In the genomic region with DNA sequence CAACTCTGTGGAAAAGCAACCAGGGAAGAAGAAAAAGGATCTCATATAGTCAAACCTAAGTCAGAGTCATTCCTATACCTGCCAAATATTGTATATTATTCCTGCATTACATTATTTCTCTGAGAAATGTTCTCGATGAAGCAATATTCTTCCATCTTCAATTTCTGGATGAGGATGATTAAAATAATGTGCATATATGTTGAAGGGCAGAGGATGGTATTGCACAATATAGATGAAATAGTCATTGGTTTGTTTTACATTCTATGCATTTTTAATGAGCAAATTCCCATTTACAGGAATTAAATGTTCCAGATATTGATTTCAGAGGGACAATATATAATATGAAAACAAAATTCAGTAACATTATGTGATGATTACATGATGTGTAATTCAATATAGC, we compare ENCODE assay signal across 38 cellular contexts.
"Had no signal": no experiment of that assay in that cellular context is flagged by ENCODE, and none has a peak within 500 bp of the region (broad histone marks: within the 10 kb centered on the region; RNA-seq: fewer than 3 reads in every experiment).

No MANE protein-coding gene starts in this region.

- H3K9me3 Mint-ChIP-seq: activated B cell treated with CpG ODN at 0.5 μM for 24 hours; activated CD4-positive, alpha-beta memory T cell treated with anti-CD3 and anti-CD28 coated beads, Interleukin-2, amount 10 ng/mL, durations not matched to agents 7 days and 5 days; activated CD4-positive, alpha-beta T cell treated with anti-CD3 and anti-CD28 coated beads, Interleukin-2, amount 10 ng/mL, durations not matched to agents 7 days and 5 days; activated naive CD4-positive, alpha-beta T cell treated with anti-CD3 and anti-CD28 coated beads, Interleukin-2, amount 10 ng/mL, durations not matched to agents 7 days and 5 days; activated naive CD4-positive, alpha-beta T cell treated with anti-CD3 and anti-CD28 coated beads, Interleukin-2, amount 50 U/mL, for 24 hours; activated naive CD8-positive, alpha-beta T cell treated with anti-CD3 and anti-CD28 coated beads, Interleukin-2, amount 10 ng/mL, durations not matched to agents 7 days and 5 days; activated naive CD8-positive, alpha-beta T cell treated with anti-CD3 and anti-CD28 coated beads, Interleukin-2, amount 50 U/mL, for 24 hours; activated T-cell treated with anti-CD3 and anti-CD28 coated beads, Interleukin-2, amount 50 U/mL, for 24 hours; activated T-helper 2 cell treated with anti-CD3 and anti-CD28 coated beads, Interferon-gamma antibody, Interleukin-2, Interleukin-4, amounts not matched to agents 10 μg/mL and 5 μg/mL and 100 μg/mL, durations not matched to agents 14 hours and 24 hours and 36 hours; brain; central memory CD8-positive, alpha-beta T cell; T-helper 1 cell treated with Interleukin-12 subunit alpha and Interleukin-12 subunit beta and Interleukin-4 antibody, amounts not matched to agents 30 μg/mL and 1 μg/mL, for 36 hours; T-helper 2 cell treated with Interferon-gamma antibody and Interleukin-4, amounts not matched to agents 5 μg/mL and 100 μg/mL, for 36 hours had no signal

- H3K27me3 Mint-ChIP-seq: activated B cell treated with CpG ODN at 0.5 μM for 24 hours; activated CD4-positive, alpha-beta memory T cell treated with anti-CD3 and anti-CD28 coated beads, Interleukin-2, amount 10 ng/mL, durations not matched to agents 7 days and 5 days; activated CD4-positive, alpha-beta T cell treated with anti-CD3 and anti-CD28 coated beads for 36 hours; activated CD4-positive, alpha-beta T cell treated with anti-CD3 and anti-CD28 coated beads, Interleukin-2, amount 10 ng/mL, durations not matched to agents 7 days and 5 days; activated CD8-positive, alpha-beta memory T cell treated with anti-CD3 and anti-CD28 coated beads, Interleukin-2, amount 10 ng/mL, durations not matched to agents 7 days and 5 days; activated naive CD4-positive, alpha-beta T cell treated with anti-CD3 and anti-CD28 coated beads, Interleukin-2, amount 10 ng/mL, durations not matched to agents 7 days and 5 days; activated naive CD4-positive, alpha-beta T cell treated with anti-CD3 and anti-CD28 coated beads, Interleukin-2, amount 50 U/mL, for 24 hours; activated naive CD8-positive, alpha-beta T cell; activated naive CD8-positive, alpha-beta T cell treated with anti-CD3 and anti-CD28 coated beads, Interleukin-2, amount 10 ng/mL, durations not matched to agents 7 days and 5 days; activated T-cell treated with anti-CD3 and anti-CD28 coated beads, Interleukin-2, amount 50 U/mL, for 24 hours; brain; central memory CD8-positive, alpha-beta T cell had no signal

- H3K4me3 Mint-ChIP-seq: activated B cell treated with CpG ODN at 0.5 μM for 24 hours; activated CD4-positive, alpha-beta memory T cell treated with anti-CD3 and anti-CD28 coated beads, Interleukin-2, amount 10 ng/mL, durations not matched to agents 7 days and 5 days; activated CD4-positive, alpha-beta T cell treated with anti-CD3 and anti-CD28 coated beads for 36 hours; activated CD4-positive, alpha-beta T cell treated with anti-CD3 and anti-CD28 coated beads, Interleukin-2, amount 10 ng/mL, durations not matched to agents 7 days and 5 days; activated CD8-positive, alpha-beta memory T cell treated with anti-CD3 and anti-CD28 coated beads, Interleukin-2, amount 10 ng/mL, durations not matched to agents 7 days and 5 days; activated CD8-positive, alpha-beta T cell treated with anti-CD3 and anti-CD28 coated beads, Interleukin-2, amount 10 ng/mL, durations not matched to agents 7 days and 5 days; activated naive CD4-positive, alpha-beta T cell treated with anti-CD3 and anti-CD28 coated beads, Interleukin-2, amount 10 ng/mL, durations not matched to agents 7 days and 5 days; activated naive CD4-positive, alpha-beta T cell treated with anti-CD3 and anti-CD28 coated beads, Interleukin-2, amount 50 U/mL, for 24 hours; activated naive CD8-positive, alpha-beta T cell; activated naive CD8-positive, alpha-beta T cell treated with anti-CD3 and anti-CD28 coated beads, Interleukin-2, amount 10 ng/mL, durations not matched to agents 7 days and 5 days; activated naive CD8-positive, alpha-beta T cell treated with anti-CD3 and anti-CD28 coated beads, Interleukin-2, amount 50 U/mL, for 24 hours; activated T-cell treated with anti-CD3 and anti-CD28 coated beads, Interleukin-2, amount 50 U/mL, for 24 hours; brain; central memory CD8-positive, alpha-beta T cell; T-helper 1 cell treated with Interleukin-12 subunit alpha and Interleukin-12 subunit beta and Interleukin-4 antibody, amounts not matched to agents 30 μg/mL and 1 μg/mL, for 36 hours; T-helper 2 cell treated with Interferon-gamma antibody and Interleukin-4, amounts not matched to agents 5 μg/mL and 100 μg/mL, for 36 hours had no signal

- H3K4me1 ChIP-seq: ascending aorta had no signal

- H3K4me1 Mint-ChIP-seq: activated B cell treated with CpG ODN at 0.5 μM for 24 hours; activated CD4-positive, alpha-beta memory T cell treated with anti-CD3 and anti-CD28 coated beads, Interleukin-2, amount 10 ng/mL, durations not matched to agents 7 days and 5 days; activated CD4-positive, alpha-beta T cell treated with anti-CD3 and anti-CD28 coated beads for 36 hours; activated CD4-positive, alpha-beta T cell treated with anti-CD3 and anti-CD28 coated beads, Interleukin-2, amount 10 ng/mL, durations not matched to agents 7 days and 5 days; activated CD8-positive, alpha-beta memory T cell treated with anti-CD3 and anti-CD28 coated beads, Interleukin-2, amount 10 ng/mL, durations not matched to agents 7 days and 5 days; activated naive CD4-positive, alpha-beta T cell treated with anti-CD3 and anti-CD28 coated beads, Interleukin-2, amount 10 ng/mL, durations not matched to agents 7 days and 5 days; activated naive CD4-positive, alpha-beta T cell treated with anti-CD3 and anti-CD28 coated beads, Interleukin-2, amount 50 U/mL, for 24 hours; activated naive CD8-positive, alpha-beta T cell treated with anti-CD3 and anti-CD28 coated beads, Interleukin-2, amount 10 ng/mL, durations not matched to agents 7 days and 5 days; activated naive CD8-positive, alpha-beta T cell treated with anti-CD3 and anti-CD28 coated beads, Interleukin-2, amount 50 U/mL, for 24 hours; brain; central memory CD8-positive, alpha-beta T cell had no signal

- H3K36me3 ChIP-seq: ascending aorta, cardiac muscle cell had no signal

- H3K27me3 ChIP-seq: ascending aorta, cardiac muscle cell had no signal

- H3K36me3 Mint-ChIP-seq: activated CD8-positive, alpha-beta memory T cell treated with anti-CD3 and anti-CD28 coated beads, Interleukin-2, amount 10 ng/mL, durations not matched to agents 7 days and 5 days; activated naive CD4-positive, alpha-beta T cell treated with anti-CD3 and anti-CD28 coated beads, Interleukin-2, amount 10 ng/mL, durations not matched to agents 7 days and 5 days; activated naive CD4-positive, alpha-beta T cell treated with anti-CD3 and anti-CD28 coated beads, Interleukin-2, amount 50 U/mL, for 24 hours; activated naive CD8-positive, alpha-beta T cell; activated naive CD8-positive, alpha-beta T cell treated with anti-CD3 and anti-CD28 coated beads, Interleukin-2, amount 10 ng/mL, durations not matched to agents 7 days and 5 days; brain had no signal

- ATAC-seq: activated CD4-positive, alpha-beta T cell treated with anti-CD3 and anti-CD28 coated beads for 36 hours; activated CD8-positive, alpha-beta memory T cell treated with anti-CD3 and anti-CD28 coated beads, Interleukin-2, amount 10 ng/mL, durations not matched to agents 7 days and 5 days; activated CD8-positive, alpha-beta T cell treated with anti-CD3 and anti-CD28 coated beads, Interleukin-2, amount 10 ng/mL, durations not matched to agents 7 days and 5 days; activated naive CD8-positive, alpha-beta T cell treated with anti-CD3 and anti-CD28 coated beads, Interleukin-2, amount 50 U/mL, for 24 hours had no signal

- H3K27ac ChIP-seq: ascending aorta, cardiac muscle cell, VCaP had no signal

- H3K4me3 ChIP-seq: ascending aorta, cardiac muscle cell had no signal

- H3K27ac Mint-ChIP-seq: activated B cell treated with CpG ODN at 0.5 μM for 24 hours; activated CD4-positive, alpha-beta memory T cell treated with anti-CD3 and anti-CD28 coated beads, Interleukin-2, amount 10 ng/mL, durations not matched to agents 7 days and 5 days; activated CD4-positive, alpha-beta T cell treated with anti-CD3 and anti-CD28 coated beads for 36 hours; activated CD4-positive, alpha-beta T cell treated with anti-CD3 and anti-CD28 coated beads, Interleukin-2, amount 10 ng/mL, durations not matched to agents 7 days and 5 days; activated CD8-positive, alpha-beta memory T cell treated with anti-CD3 and anti-CD28 coated beads, Interleukin-2, amount 10 ng/mL, durations not matched to agents 7 days and 5 days; activated CD8-positive, alpha-beta T cell treated with anti-CD3 and anti-CD28 coated beads, Interleukin-2, amount 10 ng/mL, durations not matched to agents 7 days and 5 days; activated naive CD4-positive, alpha-beta T cell treated with anti-CD3 and anti-CD28 coated beads, Interleukin-2, amount 10 ng/mL, durations not matched to agents 7 days and 5 days; activated naive CD4-positive, alpha-beta T cell treated with anti-CD3 and anti-CD28 coated beads, Interleukin-2, amount 50 U/mL, for 24 hours; activated naive CD8-positive, alpha-beta T cell; activated naive CD8-positive, alpha-beta T cell treated with anti-CD3 and anti-CD28 coated beads, Interleukin-2, amount 10 ng/mL, durations not matched to agents 7 days and 5 days; activated naive CD8-positive, alpha-beta T cell treated with anti-CD3 and anti-CD28 coated beads, Interleukin-2, amount 50 U/mL, for 24 hours; activated T-cell treated with anti-CD3 and anti-CD28 coated beads, Interleukin-2, amount 50 U/mL, for 24 hours; activated T-helper 2 cell treated with anti-CD3 and anti-CD28 coated beads, Interferon-gamma antibody, Interleukin-2, Interleukin-4, amounts not matched to agents 10 μg/mL and 5 μg/mL and 100 μg/mL, durations not matched to agents 14 hours and 24 hours and 36 hours; brain; T-helper 1 cell treated with Interleukin-12 subunit alpha and Interleukin-12 subunit beta and Interleukin-4 antibody, amounts not matched to agents 30 μg/mL and 1 μg/mL, for 36 hours; T-helper 2 cell treated with Interferon-gamma antibody and Interleukin-4, amounts not matched to agents 5 μg/mL and 100 μg/mL, for 36 hours had no signal

- DNase-seq: activated B cell treated with CpG ODN at 0.5 μM for 24 hours; activated CD4-positive, alpha-beta memory T cell treated with anti-CD3 and anti-CD28 coated beads, Interleukin-2, amount 10 ng/mL, durations not matched to agents 7 days and 5 days; activated CD4-positive, alpha-beta T cell treated with anti-CD3 and anti-CD28 coated beads for 36 hours; activated CD4-positive, alpha-beta T cell treated with anti-CD3 and anti-CD28 coated beads for 48 hours; activated CD4-positive, alpha-beta T cell treated with anti-CD3 and anti-CD28 coated beads, Interleukin-2, amount 10 ng/mL, durations not matched to agents 7 days and 5 days; activated CD4-positive, alpha-beta T cell treated with anti-CD3 and anti-CD28 coated beads, Interleukin-2, amount 50 U/mL, for 48 hours; activated CD4-positive, CD25-positive, alpha-beta regulatory T cell treated with anti-CD3 and anti-CD28 coated beads, Interleukin-2, amount 50 U/mL, for 72 hours; activated CD8-positive, alpha-beta memory T cell treated with anti-CD3 and anti-CD28 coated beads for 24 hours; activated CD8-positive, alpha-beta memory T cell treated with anti-CD3 and anti-CD28 coated beads, Interleukin-2, amount 10 ng/mL, durations not matched to agents 7 days and 5 days; activated CD8-positive, alpha-beta memory T cell treated with anti-CD3 and anti-CD28 coated beads, Interleukin-2, amount 50 U/mL, for 48 hours; activated CD8-positive, alpha-beta T cell treated with anti-CD3 and anti-CD28 coated beads, Interleukin-2, amount 10 ng/mL, durations not matched to agents 7 days and 5 days; activated effector memory CD4-positive, alpha-beta T cell treated with Interleukin-2 at 50 U/mL for 16 hours; activated gamma-delta T cell; activated naive CD4-positive, alpha-beta T cell treated with anti-CD3 and anti-CD28 coated beads, Interleukin-2, amount 10 ng/mL, durations not matched to agents 7 days and 5 days; activated naive CD4-positive, alpha-beta T cell treated with Interleukin-2 at 50 U/mL for 16 hours; activated naive CD8-positive, alpha-beta T cell treated with anti-CD3 and anti-CD28 coated beads, Interleukin-2, amount 10 ng/mL, durations not matched to agents 7 days and 5 days; activated naive CD8-positive, alpha-beta T cell treated with anti-CD3 and anti-CD28 coated beads, Interleukin-2, amount 50 U/mL, for 24 hours; activated T-cell treated with anti-CD3 and anti-CD28 coated beads, Interleukin-2, amount 50 U/mL, for 24 hours; activated T-cell treated with anti-CD3 and anti-CD28 coated beads, Interleukin-2, amount 50 U/mL, for 48 hours; amygdala; anterior cingulate cortex; caudate nucleus; cerebellar nuclear complex; T-helper 1 cell; T-helper 2 cell; T-helper 9 cell had no signal

- H3K9me3 ChIP-seq: ascending aorta had no signal

- FAIRE-seq: bronchial epithelial cell, TTC549 had no signal
